7 cellular contexts compared by ENCODE assay signal in genomic region chr1:228486596-228487335, GRCh38. TPM values are rescaled to one million over a fixed set of nuclear protein-coding genes. Genes with fewer than 3 reads are reported as not detected.
DNase-seq lines count a peak whose midpoint lies in the region; ATAC-seq, FAIRE-seq and TF ChIP-seq lines count a peak whose summit lies in the region.

No MANE protein-coding gene starts in this region.

- H3K27ac ChIP-seq in astrocyte (ENCODE audit: low read depth, low read length): peak overlapping the region; percentile 98

- peaks cover 9% of the 10 kb centered on the region for H3K4me1 ChIP-seq in astrocyte (ENCODE audit: insufficient read depth, low read length)

- peak overlapping the region; percentile 99 for H3K27ac Mint-ChIP-seq in astrocyte (ENCODE audit: unreplicated experiment)

- H3K36me3 Mint-ChIP-seq in astrocyte (ENCODE audit: low read depth, unreplicated experiment): peaks cover 10% of the 10 kb centered on the region

- DNase-seq in NCI-H1694 (lab: John Stamatoyannopoulos, UW): peak; percentile 65
- DNase-seq in T-helper 22 cell (ENCODE audit: low read depth): peak; percentile 74
- peak; percentile 92 for DNase-seq in astrocyte (ENCODE audit: low read depth)
- peak; percentile 34 to 96 (median 82) for DNase-seq in hypothalamus (lab: John Stamatoyannopoulos, UW)
- DNase-seq in sciatic nerve (ENCODE audit: low spot score): peak; percentile 86

- FAIRE-seq in astrocyte (lab: Jason Lieb, UNC): no peak

- H3K4me3 Mint-ChIP-seq in astrocyte (ENCODE audit: unreplicated experiment): peak overlapping the region; percentile 95

- H3K4me3 ChIP-seq in astrocyte (ENCODE audit: insufficient read depth, low read depth, low read length): peak overlapping the region; percentile 67

- no peaks in the 10 kb centered on the region for H3K27me3 ChIP-seq in astrocyte (ENCODE audit: insufficient read depth, low read length)

- ATAC-seq in GM18498 (IDR thresholded peaks at IDR 0.05; ENCODE audit: unreplicated experiment): peak; percentile 66
- peak; percentile 60 for ATAC-seq in HG02840 (IDR thresholded peaks at IDR 0.05; ENCODE audit: low FRiP score, unreplicated experiment)
- ATAC-seq in sciatic nerve: peak; percentile 89

- H3K9me3 ChIP-seq in astrocyte (ENCODE audit: insufficient read depth, low read depth, low read length): no peaks in the 10 kb centered on the region

- H2AFZ ChIP-seq in astrocyte (ENCODE audit: low read depth, low read length): peak overlapping the region; percentile 100

- H3K9me3 Mint-ChIP-seq in astrocyte (ENCODE audit: unreplicated experiment): no peaks in the 10 kb centered on the region

- H3K27me3 Mint-ChIP-seq in astrocyte (ENCODE audit: low read depth, unreplicated experiment): peaks cover 6% of the 10 kb centered on the region

- peaks cover 29% of the 10 kb centered on the region for H4K20me1 ChIP-seq in astrocyte (ENCODE audit: insufficient read depth, low read length)

- no peak for TF ChIP-seq CTCF in astrocyte (IDR thresholded peaks at IDR 0.05; ENCODE audit: insufficient read depth, low read depth, low read length)

- H3K9ac ChIP-seq in astrocyte (ENCODE audit: low read length): peak overlapping the region; percentile 86

- H3K79me2 ChIP-seq in astrocyte (ENCODE audit: insufficient read depth, low read length): peaks cover 29% of the 10 kb centered on the region

- H3K36me3 ChIP-seq in astrocyte (ENCODE audit: insufficient read depth, low read length): peaks cover 7% of the 10 kb centered on the region

- intact Hi-C loops in sciatic nerve (cut with DNase I): no loop called here

- H3K4me2 ChIP-seq in astrocyte (ENCODE audit: low read length): peak overlapping the region; percentile 95

- peaks cover 14% of the 10 kb centered on the region for H3K4me1 Mint-ChIP-seq in astrocyte (ENCODE audit: low read depth, unreplicated experiment)

RNA-seq across cellular contexts. Expression of gene RNF187, which starts 0.4 kb away (rescaled TPM):
- total RNA-seq in astrocyte (129 and 146 TPM in 2 replicates), sciatic nerve (96.3 TPM)

Comparison
In these comparisons a context has a peak if more than half of its experiments do, and no peak if none do; other contexts are left out.
1. Peak in every context shown above with its lines: DNase-seq, ATAC-seq, H3K4me3 ChIP-seq and H3K27ac ChIP-seq.